13 cellular contexts compared by ENCODE assay signal in the genomic region with DNA sequence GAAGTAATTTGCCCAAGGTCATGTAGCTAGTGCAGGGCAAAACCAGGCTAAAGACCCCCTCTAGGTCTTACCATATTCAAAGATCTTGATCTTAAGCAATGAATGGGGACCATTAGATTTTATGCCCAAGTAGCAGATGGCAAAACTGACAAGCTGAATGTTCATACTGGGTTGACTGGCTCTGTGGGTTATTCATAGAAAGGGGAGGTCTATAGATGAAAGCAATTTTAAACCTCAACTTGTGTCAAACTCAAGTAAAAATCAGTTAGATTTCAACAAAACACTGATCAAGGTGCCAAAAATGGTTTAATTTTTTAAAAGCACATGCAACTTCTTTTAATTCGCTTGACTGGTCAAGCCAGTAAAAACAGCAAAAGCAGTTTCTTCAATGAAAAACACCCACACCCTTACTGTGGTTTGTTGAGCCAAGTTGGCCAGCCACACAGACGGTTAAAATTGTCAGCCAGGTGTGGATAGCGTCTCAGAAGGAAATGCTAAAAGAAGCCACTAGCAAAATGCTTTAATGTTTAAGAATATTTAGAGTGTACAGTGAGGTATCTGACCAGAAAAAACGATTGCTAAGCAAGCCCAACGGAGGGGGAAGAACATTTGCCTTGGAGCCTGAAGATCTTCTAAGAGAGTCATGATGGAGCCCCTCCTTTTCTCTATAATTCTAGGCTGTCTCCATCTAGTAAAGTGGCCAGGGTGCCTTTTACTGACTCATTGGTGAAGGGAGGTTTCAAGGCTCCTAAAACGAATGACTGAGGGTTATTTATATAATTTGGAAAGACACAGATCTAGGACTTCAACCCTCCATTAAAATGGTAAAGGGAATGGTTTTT.
A peak's percentile ranks its signal among the peaks of the same experiment; 100 is the strongest.
DNase-seq lines count a peak whose midpoint lies in the region; ATAC-seq and TF ChIP-seq lines count a peak whose summit lies in the region.
"Had no signal": no experiment of that assay in that cellular context is flagged by ENCODE, and none has a peak within 500 bp of the region (broad histone marks: within the 10 kb centered on the region; RNA-seq: fewer than 3 reads in every experiment).

No MANE protein-coding gene starts in this region.

- H3K4me3 ChIP-seq in DND-41 (ENCODE audit: low read depth in 1 of 2, low read length in 2 of 2) = no peak overlapping the region
- H3K4me3 ChIP-seq: A549, smooth muscle cell had no signal

- H3K27ac ChIP-seq in DND-41 (ENCODE audit: low read length) = peak overlapping the region; percentile 44
- H3K27ac ChIP-seq: A549 had no signal

- H3K9me3 ChIP-seq in DND-41 (ENCODE audit: insufficient read depth, low read length, severe bottlenecking) = peaks cover 5% of the 10 kb centered on the region
- H3K9me3 ChIP-seq: A549 had no signal

- H3K4me2 ChIP-seq in DND-41 (ENCODE audit: insufficient read depth, low read length) = no peak overlapping the region
- H3K4me2 ChIP-seq: A549, smooth muscle cell had no signal

- DNase-seq in DND-41 (peak; percentile 66), chondrocyte (ENCODE audit: low spot score) (no peak), SK-N-DZ (ENCODE audit: low spot score) (no peak)
- DNase-seq in activated T-cell treated with anti-CD3 and anti-CD28 coated beads, Interleukin-2, amount 50 U/mL, for 24 hours = no peak
- DNase-seq in activated effector memory CD4-positive, alpha-beta T cell treated with anti-CD3 and anti-CD28 coated beads, Interleukin-2, amount 50 U/mL, for 16 hours = no peak
- DNase-seq: activated CD8-positive, alpha-beta memory T cell treated with anti-CD3 and anti-CD28 coated beads, Interleukin-2, amount 10 ng/mL, durations not matched to agents 7 days and 5 days; T-helper 2 cell had no signal

- peak; percentile 88 for ATAC-seq in DND-41 (ENCODE audit: insufficient read depth, low read depth)
- ATAC-seq in GM19455 (IDR thresholded peaks at IDR 0.05; ENCODE audit: unreplicated experiment) = peak; percentile 79
- peak; percentile 82 for ATAC-seq in HG02884 (IDR thresholded peaks at IDR 0.05; ENCODE audit: unreplicated experiment)
- ATAC-seq in HG03565 (IDR thresholded peaks at IDR 0.05; ENCODE audit: unreplicated experiment) = peak; percentile 91
- ATAC-seq: A549; activated CD8-positive, alpha-beta memory T cell treated with anti-CD3 and anti-CD28 coated beads, Interleukin-2, amount 10 ng/mL, durations not matched to agents 7 days and 5 days; natural killer cell treated with Interleukin-12 subunit alpha and Interleukin-12 subunit beta and Interleukin-15 and Interleukin-18, amount 100 ng/mL, for 72 hours had no signal

- H3K79me2 ChIP-seq in DND-41 (ENCODE audit: insufficient read depth, low read length) = no peaks in the 10 kb centered on the region

- H3K9me3 Mint-ChIP-seq in chondrocyte (ENCODE audit: low read depth) = peaks cover 10% of the 10 kb centered on the region
- peaks cover 14% of the 10 kb centered on the region for H3K9me3 Mint-ChIP-seq in activated T-cell treated with anti-CD3 and anti-CD28 coated beads, Interleukin-2, amount 50 U/mL, for 24 hours

- H3K36me3 ChIP-seq in DND-41 (ENCODE audit: insufficient read depth, low read length) = no peaks in the 10 kb centered on the region

- no peaks in the 10 kb centered on the region for H3K27me3 ChIP-seq in DND-41 (ENCODE audit: insufficient read depth, low read length, poor library complexity)

- no peak overlapping the region for H3K4me3 Mint-ChIP-seq in chondrocyte (ENCODE audit: unreplicated experiment)
- H3K4me3 Mint-ChIP-seq in activated T-cell treated with anti-CD3 and anti-CD28 coated beads, Interleukin-2, amount 50 U/mL, for 24 hours = no peak overlapping the region
- H3K4me3 Mint-ChIP-seq: activated CD8-positive, alpha-beta memory T cell treated with anti-CD3 and anti-CD28 coated beads, Interleukin-2, amount 10 ng/mL, durations not matched to agents 7 days and 5 days; natural killer cell treated with Interleukin-12 subunit alpha and Interleukin-12 subunit beta and Interleukin-15 and Interleukin-18, amount 100 ng/mL, for 72 hours had no signal

- peaks cover 7% of the 10 kb centered on the region for H3K4me1 Mint-ChIP-seq in chondrocyte (ENCODE audit: low read depth)
- no peaks in the 10 kb centered on the region for H3K4me1 Mint-ChIP-seq in activated T-cell treated with anti-CD3 and anti-CD28 coated beads, Interleukin-2, amount 50 U/mL, for 24 hours (ENCODE audit: low read depth)
- H3K4me1 Mint-ChIP-seq: activated CD8-positive, alpha-beta memory T cell treated with anti-CD3 and anti-CD28 coated beads, Interleukin-2, amount 10 ng/mL, durations not matched to agents 7 days and 5 days had no signal

- no peak for TF ChIP-seq CTCF in DND-41 (IDR thresholded peaks at IDR 0.05; ENCODE audit: borderline replicate concordance, extremely low read depth, low read length, poor library complexity, severe bottlenecking)
- no peak for TF ChIP-seq CTCF in chondrocyte (IDR thresholded peaks at IDR 0.05)

- no peak overlapping the region for H2AFZ ChIP-seq in DND-41 (ENCODE audit: low read depth, low read length)

- H3K36me3 Mint-ChIP-seq in chondrocyte (ENCODE audit: low read depth) = peaks cover 5% of the 10 kb centered on the region
- peaks cover 2% of the 10 kb centered on the region for H3K36me3 Mint-ChIP-seq in activated T-cell treated with anti-CD3 and anti-CD28 coated beads, Interleukin-2, amount 50 U/mL, for 24 hours (ENCODE audit: low read depth)
- H3K36me3 Mint-ChIP-seq: activated CD8-positive, alpha-beta memory T cell treated with anti-CD3 and anti-CD28 coated beads, Interleukin-2, amount 10 ng/mL, durations not matched to agents 7 days and 5 days had no signal

- no peaks in the 10 kb centered on the region for H3K27me3 Mint-ChIP-seq in chondrocyte (ENCODE audit: low read depth)
- H3K27me3 Mint-ChIP-seq in activated T-cell treated with anti-CD3 and anti-CD28 coated beads, Interleukin-2, amount 50 U/mL, for 24 hours = no peaks in the 10 kb centered on the region
- H3K27me3 Mint-ChIP-seq: activated CD8-positive, alpha-beta memory T cell treated with anti-CD3 and anti-CD28 coated beads, Interleukin-2, amount 10 ng/mL, durations not matched to agents 7 days and 5 days had no signal

- H3K9ac ChIP-seq in DND-41 (ENCODE audit: low read depth, low read length) = no peak overlapping the region

- H3K27ac Mint-ChIP-seq in chondrocyte (ENCODE audit: unreplicated experiment) = no peak overlapping the region
- H3K27ac Mint-ChIP-seq in activated T-cell treated with anti-CD3 and anti-CD28 coated beads, Interleukin-2, amount 50 U/mL, for 24 hours = no peak overlapping the region
- H3K27ac Mint-ChIP-seq: activated CD8-positive, alpha-beta memory T cell treated with anti-CD3 and anti-CD28 coated beads, Interleukin-2, amount 10 ng/mL, durations not matched to agents 7 days and 5 days; natural killer cell treated with Interleukin-12 subunit alpha and Interleukin-12 subunit beta and Interleukin-15 and Interleukin-18, amount 100 ng/mL, for 72 hours had no signal

- no peaks in the 10 kb centered on the region for H4K20me1 ChIP-seq in DND-41 (ENCODE audit: insufficient read depth, low read length)

- H3K4me1 ChIP-seq in DND-41 (ENCODE audit: insufficient read depth, low read length) = peaks cover 18% of the 10 kb centered on the region
- H3K4me1 ChIP-seq: A549 had no signal
